In the genomic region with DNA sequence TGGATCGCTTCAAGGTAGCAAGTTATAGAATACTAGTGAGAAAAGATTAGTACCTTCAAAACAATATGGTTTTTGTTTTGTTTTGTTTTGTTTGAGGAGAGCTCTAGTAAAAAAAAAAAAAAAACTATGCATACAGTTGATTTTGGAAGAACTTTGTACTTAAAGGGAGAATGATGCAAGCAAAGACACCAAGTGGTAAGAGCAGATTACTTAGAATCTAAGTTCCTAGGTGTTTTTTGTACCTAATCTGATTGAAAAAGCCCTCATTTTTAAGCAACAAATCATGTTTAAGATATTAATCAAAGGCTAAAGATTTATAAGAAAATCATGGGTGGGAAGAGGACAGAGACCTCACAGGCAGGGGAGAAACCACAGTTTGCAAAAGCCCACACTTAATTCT, we compare ENCODE assay signal across 29 cellular contexts.
"Had no signal": no experiment of that assay in that cellular context is flagged by ENCODE, and none has a peak within 500 bp of the region (broad histone marks: within the 10 kb centered on the region; RNA-seq: fewer than 3 reads in every experiment).

No MANE protein-coding gene starts in this region.

- H3K27me3 ChIP-seq: colonic mucosa, dorsolateral prefrontal cortex, esophagus muscularis mucosa, esophagus squamous epithelium, foreskin keratinocyte, gastrocnemius medialis, gastroesophageal sphincter, heart left ventricle, heart right ventricle had no signal

- H3K4me3 ChIP-seq: colonic mucosa, coronary artery, dorsolateral prefrontal cortex, esophagus muscularis mucosa, esophagus squamous epithelium, gastrocnemius medialis, gastroesophageal sphincter, heart left ventricle, heart right ventricle had no signal

- H3K27me3 Mint-ChIP-seq: dendritic cell treated with granulocyte-macrophage colony-stimulating factor and Interleukin-4, amounts not matched to agents 40 ng/mL and 50 ng/mL, for 4 days; effector memory CD8-positive, alpha-beta T cell had no signal

- FAIRE-seq: colon, endometrium, endothelial cell of umbilical vein, frontal cortex had no signal

- H3K4me3 Mint-ChIP-seq: dendritic cell treated with granulocyte-macrophage colony-stimulating factor and Interleukin-4, amounts not matched to agents 40 ng/mL and 50 ng/mL, for 4 days; effector memory CD8-positive, alpha-beta T cell; endodermal cell had no signal

- ATAC-seq: effector memory CD8-positive, alpha-beta T cell; esophagus mucosa; foreskin keratinocyte; gastrocnemius medialis; heart left ventricle; heart right ventricle had no signal

- DNase-seq: colonic mucosa; cortex of kidney; dermis blood vessel endothelial cell; dorsolateral prefrontal cortex; effector CD4-positive, alpha-beta T cell; effector CD8-positive, alpha-beta T cell; effector memory CD4-positive, alpha-beta T cell; effector memory CD8-positive, alpha-beta T cell; endodermal cell; erythroblast; esophagus squamous epithelium; foreskin fibroblast; foreskin keratinocyte; foreskin melanocyte; gastrocnemius medialis; glutamatergic neuron; head of caudate nucleus; heart left ventricle; heart right ventricle had no signal

- H3K9me3 Mint-ChIP-seq: dendritic cell treated with granulocyte-macrophage colony-stimulating factor and Interleukin-4, amounts not matched to agents 40 ng/mL and 50 ng/mL, for 4 days; endodermal cell had no signal

- H3K36me3 ChIP-seq: colonic mucosa, esophagus muscularis mucosa, esophagus squamous epithelium, gastrocnemius medialis, gastroesophageal sphincter, heart left ventricle, heart right ventricle had no signal

- H3K4me1 Mint-ChIP-seq: endodermal cell had no signal

- H3K27ac ChIP-seq: colonic mucosa, coronary artery, dorsolateral prefrontal cortex, epithelial cell of prostate, esophagus muscularis mucosa, esophagus squamous epithelium, foreskin keratinocyte, gastrocnemius medialis, gastroesophageal sphincter, heart left ventricle, heart right ventricle had no signal

- H3K9me3 ChIP-seq: colonic mucosa, esophagus muscularis mucosa, esophagus squamous epithelium, gastrocnemius medialis, gastroesophageal sphincter had no signal

- H3K4me1 ChIP-seq: colonic mucosa, esophagus muscularis mucosa, esophagus squamous epithelium, foreskin keratinocyte, gastrocnemius medialis, gastroesophageal sphincter, heart left ventricle, heart right ventricle had no signal

- H3K27ac Mint-ChIP-seq: dendritic cell treated with granulocyte-macrophage colony-stimulating factor and Interleukin-4, amounts not matched to agents 40 ng/mL and 50 ng/mL, for 4 days; effector memory CD8-positive, alpha-beta T cell; endodermal cell had no signal
